In genomic region chr19:33728141-33728540, GRCh38 we compare ENCODE assay signal across 7 cellular contexts.
"Had no signal": no experiment of that assay in that cellular context is flagged by ENCODE, and none has a peak within 500 bp of the region (broad histone marks: within the 10 kb centered on the region; RNA-seq: fewer than 3 reads in every experiment).

No MANE protein-coding gene starts in this region.

- H3K4me1 ChIP-seq: HAP-1 had no signal

- H3K36me3 Mint-ChIP-seq: IgD-negative memory B cell had no signal

- H2AFZ ChIP-seq: GM23248 had no signal

- H3K36me3 ChIP-seq: HAP-1 had no signal

- H3K4me3 Mint-ChIP-seq: HFFc6, IgD-negative memory B cell had no signal

- H3K9me3 ChIP-seq: HAP-1 had no signal

- H3K4me1 Mint-ChIP-seq: IgD-negative memory B cell had no signal

- H3K4me3 ChIP-seq: GM23248, HAP-1 had no signal

- H3K27ac Mint-ChIP-seq: HFFc6 had no signal

- DNase-seq: GM23248, GOT3, HFFc6 had no signal

- ATAC-seq: HCT116 had no signal

- H3K27ac ChIP-seq: GM23248, HL-60 had no signal

- H3K9ac ChIP-seq: GM23248 had no signal
